In the genomic region with DNA sequence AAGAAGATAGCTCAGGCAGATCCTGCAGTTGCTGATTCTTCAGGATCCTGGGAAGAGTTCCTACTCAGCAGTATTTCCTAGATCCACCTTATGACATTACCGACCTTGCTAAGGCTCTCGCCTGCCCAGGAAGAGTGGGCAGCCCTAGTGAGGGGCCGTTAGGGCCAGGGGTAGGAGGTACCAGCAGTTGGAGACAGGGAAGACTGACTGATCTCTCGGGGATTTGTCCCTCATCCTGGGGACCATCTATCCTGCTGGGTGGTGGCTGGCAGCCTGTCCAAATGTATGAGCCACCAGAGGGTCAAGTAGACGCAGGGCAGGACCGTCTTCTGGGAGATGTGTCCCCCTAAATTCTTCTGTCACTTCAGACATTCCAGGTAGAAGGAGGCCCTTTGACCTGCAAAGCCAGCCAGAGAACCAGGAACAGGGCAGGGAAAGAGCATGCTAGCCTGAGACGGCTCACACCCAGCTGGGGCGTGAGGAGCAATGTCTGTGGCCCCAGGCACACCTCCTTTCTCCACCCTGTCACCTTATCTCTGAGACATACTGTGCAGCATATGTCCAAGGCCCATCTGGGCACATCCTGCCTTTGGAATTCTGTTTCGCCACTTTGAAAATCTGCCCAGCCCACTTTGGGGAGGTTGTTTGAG, we compare ENCODE assay signal across 19 cellular contexts.
"Had no signal": no experiment of that assay in that cellular context is flagged by ENCODE, and none has a peak within 500 bp of the region (broad histone marks: within the 10 kb centered on the region; RNA-seq: fewer than 3 reads in every experiment).

No MANE protein-coding gene starts in this region.

- DNase-seq: central memory CD4-positive, alpha-beta T cell; effector memory CD8-positive, alpha-beta T cell; foreskin keratinocyte; immature natural killer cell; kidney; left cardiac atrium; mammary epithelial cell; nucleus accumbens; pancreas; stimulated activated CD4-positive, alpha-beta T cell treated with anti-CD3 and anti-CD28 coated beads, Interleukin-2, amount 100 ng/mL, for 24 hours; stimulated activated CD4-positive, alpha-beta T cell treated with anti-CD3 and anti-CD28 coated beads, Interleukin-4, amount 100 ng/mL, for 4 hours; stimulated activated naive B cell treated with anti-CD40 and anti-IgM and Interleukin-4, amounts not matched to agents 10 μg/mL and 1 μg/mL and 100 μg/mL, for 72 hours; stimulated activated naive CD8-positive, alpha-beta T cell treated with anti-CD3 and anti-CD28 coated beads, Interleukin-15, amount 100 ng/mL, for 72 hours; testis; transverse colon had no signal

- H3K36me3 ChIP-seq: neural progenitor cell, pancreas, prostate gland, transverse colon had no signal

- H3K9ac ChIP-seq: neural progenitor cell had no signal

- H3K27ac Mint-ChIP-seq: effector memory CD8-positive, alpha-beta T cell; immature natural killer cell; natural killer cell treated with Interleukin-12 subunit alpha and Interleukin-12 subunit beta and Interleukin-15 and Interleukin-18, amount 100 ng/mL, for 72 hours; neural progenitor cell; stimulated activated naive B cell treated with anti-CD40 and anti-IgM and Interleukin-4, amounts not matched to agents 10 μg/mL and 1 μg/mL and 100 μg/mL, for 72 hours; stimulated activated naive CD8-positive, alpha-beta T cell treated with anti-CD3 and anti-CD28 coated beads, Interleukin-15, amount 100 ng/mL, for 72 hours had no signal

- H3K36me3 Mint-ChIP-seq: immature natural killer cell; natural killer cell treated with Interleukin-12 subunit alpha and Interleukin-12 subunit beta and Interleukin-15 and Interleukin-18, amount 100 ng/mL, for 72 hours; neural progenitor cell; stimulated activated naive B cell treated with anti-CD40 and anti-IgM and Interleukin-4, amounts not matched to agents 10 μg/mL and 1 μg/mL and 100 μg/mL, for 72 hours had no signal

- H3K27me3 ChIP-seq: pancreas, testis had no signal

- H2AFZ ChIP-seq: neural progenitor cell had no signal

- H3K4me3 Mint-ChIP-seq: effector memory CD8-positive, alpha-beta T cell; immature natural killer cell; natural killer cell treated with Interleukin-12 subunit alpha and Interleukin-12 subunit beta and Interleukin-15 and Interleukin-18, amount 100 ng/mL, for 72 hours; neural progenitor cell; stimulated activated naive B cell treated with anti-CD40 and anti-IgM and Interleukin-4, amounts not matched to agents 10 μg/mL and 1 μg/mL and 100 μg/mL, for 72 hours; stimulated activated naive CD8-positive, alpha-beta T cell treated with anti-CD3 and anti-CD28 coated beads, Interleukin-15, amount 100 ng/mL, for 72 hours had no signal

- H3K4me2 ChIP-seq: neural progenitor cell had no signal

- H3K27ac ChIP-seq: foreskin keratinocyte, neural progenitor cell, pancreas, prostate gland, testis, transverse colon had no signal

- H3K4me3 ChIP-seq: neural progenitor cell, pancreas, prostate gland, testis, transverse colon had no signal

- H3K9me3 Mint-ChIP-seq: effector memory CD8-positive, alpha-beta T cell; immature natural killer cell; natural killer cell treated with Interleukin-12 subunit alpha and Interleukin-12 subunit beta and Interleukin-15 and Interleukin-18, amount 100 ng/mL, for 72 hours; neural progenitor cell; stimulated activated naive CD8-positive, alpha-beta T cell treated with anti-CD3 and anti-CD28 coated beads, Interleukin-15, amount 100 ng/mL, for 72 hours had no signal

- H3K4me1 ChIP-seq: foreskin keratinocyte, pancreas, prostate gland, testis had no signal

- ATAC-seq: effector memory CD8-positive, alpha-beta T cell; foreskin keratinocyte; left cardiac atrium; natural killer cell treated with Interleukin-12 subunit alpha and Interleukin-12 subunit beta and Interleukin-15 and Interleukin-18, amount 100 ng/mL, for 72 hours; pancreas; sciatic nerve; stimulated activated naive B cell treated with anti-CD40 and anti-IgM and Interleukin-4, amounts not matched to agents 10 μg/mL and 1 μg/mL and 100 μg/mL, for 72 hours; stimulated activated naive CD8-positive, alpha-beta T cell treated with anti-CD3 and anti-CD28 coated beads, Interleukin-15, amount 100 ng/mL, for 72 hours had no signal

- H3K9me3 ChIP-seq: pancreas, prostate gland, testis, transverse colon had no signal
